Comparison of ENCODE assay signal across 10 cellular contexts in the genomic region with DNA sequence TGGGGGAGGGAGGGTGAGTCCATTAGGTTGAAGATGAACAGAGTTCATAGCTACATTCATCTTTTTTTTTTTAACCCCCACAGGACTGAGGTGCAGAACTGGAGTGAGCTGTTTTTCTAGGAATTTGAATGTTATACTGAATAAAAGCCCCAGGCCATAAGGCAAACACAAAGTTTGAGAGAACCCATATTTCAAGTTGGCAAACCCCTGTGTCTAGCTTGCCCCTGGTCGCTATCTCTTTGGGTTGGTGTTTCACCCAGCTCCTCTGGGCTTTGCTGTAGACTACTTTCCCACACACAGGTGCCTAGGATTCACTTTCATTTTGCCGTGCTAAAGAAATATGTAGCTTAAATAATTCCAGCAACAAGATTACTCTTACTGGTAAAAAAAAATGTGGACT. TPM values are rescaled to one million over a fixed set of nuclear protein-coding genes. Genes with fewer than 3 reads are reported as not detected.
A peak's percentile ranks its signal among the peaks of the same experiment; 100 is the strongest.
DNase-seq lines count a peak whose midpoint lies in the region; ATAC-seq and TF ChIP-seq lines count a peak whose summit lies in the region.
"Had no signal": no experiment of that assay in that cellular context is flagged by ENCODE, and none has a peak within 500 bp of the region (broad histone marks: within the 10 kb centered on the region; RNA-seq: fewer than 3 reads in every experiment).

No MANE protein-coding gene starts in this region.

- H3K4me1 ChIP-seq in mesendoderm (ENCODE audit: control insufficient read depth, low read depth, low read length) (peaks cover 6% of the 10 kb centered on the region), neuronal stem cell (ENCODE audit: control insufficient read depth in 2 of 2, insufficient read depth in 1 of 2, low read depth in 1 of 2, low read length in 2 of 2) (peaks cover 5 to 19% of the 10 kb centered on the region in 2 donors)
- H3K4me1 ChIP-seq: BLaER1 treated with 17β-estradiol and CSF1 and Interleukin-3, amounts not matched to agents 10 nM and 100 nM had no signal

- H2BK15ac ChIP-seq in mesendoderm (replicated peaks; ENCODE audit: low read depth) (no peak overlapping the region), neuronal stem cell (ENCODE audit: low read length) (no peak overlapping the region)

- H3K79me1 ChIP-seq in mesendoderm (ENCODE audit: low read length) (no peaks in the 10 kb centered on the region), neuronal stem cell (ENCODE audit: low read depth, low read length) (no peaks in the 10 kb centered on the region)

- no peak overlapping the region for H2AK5ac ChIP-seq in mesendoderm (ENCODE audit: low read length)
- no peak overlapping the region for H2AK5ac ChIP-seq in neuronal stem cell (ENCODE audit: low read depth, low read length)

- ATAC-seq in GM21381 (IDR thresholded peaks at IDR 0.05; ENCODE audit: unreplicated experiment) = peak; percentile 41
- ATAC-seq in left lobe of liver = peak; percentile 54
- no peak for ATAC-seq in left cardiac atrium
- ATAC-seq: activated T-helper 17 cell treated with anti-CD3 and anti-CD28 coated beads, Interleukin-2, amount 50 U/mL, for 72 hours had no signal

- no peaks in the 10 kb centered on the region for H3K9me3 ChIP-seq in WERI-Rb-1 (ENCODE audit: severe bottlenecking)
- H3K9me3 ChIP-seq in neuronal stem cell (replicated peaks in 1 of 2; ENCODE audit: control insufficient read depth in 2 of 2, insufficient read depth in 1 of 2, low read depth in 1 of 2, low read length in 2 of 2) = no peaks in the 10 kb centered on the region

- H3K9ac ChIP-seq in mesendoderm (ENCODE audit: low read length) = no peak overlapping the region
- H3K9ac ChIP-seq in neuronal stem cell (ENCODE audit: low read depth, low read length, poor library complexity) = no peak overlapping the region
- H3K9ac ChIP-seq: BLaER1 treated with 17β-estradiol and CSF1 and Interleukin-3, amounts not matched to agents 10 nM and 100 nM had no signal

- no peak overlapping the region for H4K91ac ChIP-seq in neuronal stem cell (ENCODE audit: low read depth, low read length, poor library complexity)

- WGBS in mesendoderm (ENCODE audit: extremely low coverage, insufficient coverage, low lambda C conversion rate) = no CpG with 5 or more reads among the region's 2 CpGs
- no CpG with 5 or more reads among the region's 2 CpGs for WGBS in neuronal stem cell (ENCODE audit: extremely low coverage in 2 of 2, insufficient read length in 2 of 2, insufficient replicate concordance in 1 of 2), 2 donors

- H3K4ac ChIP-seq in mesendoderm (ENCODE audit: low read depth, low read length) (no peak overlapping the region), neuronal stem cell (ENCODE audit: low read length) (no peak overlapping the region)

- H3K4me2 ChIP-seq in mesendoderm (ENCODE audit: low read length) = no peak overlapping the region
- no peak overlapping the region for H3K4me2 ChIP-seq in neuronal stem cell (ENCODE audit: insufficient read depth, low read length, poor library complexity, severe bottlenecking)
- H3K4me2 ChIP-seq: BLaER1 treated with 17β-estradiol and CSF1 and Interleukin-3, amounts not matched to agents 10 nM and 100 nM had no signal

- H2BK5ac ChIP-seq in mesendoderm (ENCODE audit: low read length) = no peak overlapping the region
- no peak overlapping the region for H2BK5ac ChIP-seq in neuronal stem cell (ENCODE audit: low read length)

- H3K14ac ChIP-seq in neuronal stem cell (ENCODE audit: low read length) = no peak overlapping the region

- H3K27ac ChIP-seq in WERI-Rb-1 (no peak overlapping the region), mesendoderm (ENCODE audit: low read depth, low read length) (no peak overlapping the region), neuronal stem cell (replicated peaks; ENCODE audit: low read length) (no peak overlapping the region)
- H3K27ac ChIP-seq: BLaER1 treated with 17β-estradiol and CSF1 and Interleukin-3, amounts not matched to agents 10 nM and 100 nM had no signal

- H2BK120ac ChIP-seq in mesendoderm (ENCODE audit: low read depth, low read length) (no peak overlapping the region), neuronal stem cell (ENCODE audit: low read depth, low read length) (no peak overlapping the region)

- H3K79me2 ChIP-seq in mesendoderm (ENCODE audit: control insufficient read depth, insufficient read depth, low read length) = no peaks in the 10 kb centered on the region

- no peak overlapping the region for H2BK12ac ChIP-seq in neuronal stem cell (ENCODE audit: low read length)

- no peak overlapping the region for H4K5ac ChIP-seq in mesendoderm (ENCODE audit: low read length)

- H2AFZ ChIP-seq in neuronal stem cell (ENCODE audit: low read length) = no peak overlapping the region

- H3K36me3 ChIP-seq in WERI-Rb-1 (no peaks in the 10 kb centered on the region), mesendoderm (ENCODE audit: control insufficient read depth, insufficient read depth, low read length) (no peaks in the 10 kb centered on the region), neuronal stem cell (replicated peaks in 1 of 2; ENCODE audit: control insufficient read depth in 2 of 2, insufficient read depth in 2 of 2, low read length in 2 of 2) (no peaks in the 10 kb centered on the region)
- H3K36me3 ChIP-seq: BLaER1 treated with 17β-estradiol and CSF1 and Interleukin-3, amounts not matched to agents 10 nM and 100 nM had no signal

- H3K4me3 ChIP-seq in WERI-Rb-1 (ENCODE audit: low read depth, low read length) (no peak overlapping the region; the same call in 1 of the 2 replicates), mesendoderm (ENCODE audit: low read length) (no peak overlapping the region), neuronal stem cell (ENCODE audit: low read length in 2 of 2) (no peak overlapping the region)
- H3K4me3 ChIP-seq: BLaER1 treated with 17β-estradiol and CSF1 and Interleukin-3, amounts not matched to agents 10 nM and 100 nM had no signal

- no peaks in the 10 kb centered on the region for H3K27me3 ChIP-seq in WERI-Rb-1 (ENCODE audit: insufficient read depth, low read depth, severe bottlenecking)
- peaks cover 5% of the 10 kb centered on the region for H3K27me3 ChIP-seq in mesendoderm (ENCODE audit: insufficient read depth, low read length, poor library complexity)
- peaks cover 0 to 54% (median 14%) of the 10 kb centered on the region in 3 experiments for H3K27me3 ChIP-seq in neuronal stem cell (ENCODE audit: control insufficient read depth in 3 of 3, insufficient read depth in 3 of 3, low read depth in 1 of 3, low read length in 3 of 3)

- H3K18ac ChIP-seq in mesendoderm (ENCODE audit: low read length) (no peak overlapping the region), neuronal stem cell (ENCODE audit: low read length) (no peak overlapping the region)

- H3K56ac ChIP-seq in mesendoderm (ENCODE audit: low read length) = no peak overlapping the region

- intact Hi-C loops in left cardiac atrium (cut with DNase I) = no loop called here

- peak; percentile 86 for DNase-seq in DMS53 (lab: John Stamatoyannopoulos, UW)
- peak; percentile 81 for DNase-seq in NCI-H146 (lab: John Stamatoyannopoulos, UW)
- no peak for DNase-seq in left lobe of liver (ENCODE audit: low spot score)
- no peak for DNase-seq in WERI-Rb-1
- DNase-seq in mesendoderm = no peak
- no peak for DNase-seq in left cardiac atrium
- no peak for DNase-seq in neuronal stem cell (ENCODE audit: low spot score)

- H4K8ac ChIP-seq in mesendoderm (ENCODE audit: low read depth, low read length) (no peak overlapping the region), neuronal stem cell (ENCODE audit: low read depth, low read length) (no peak overlapping the region)

- TF ChIP-seq CTCF in WERI-Rb-1 (IDR thresholded peaks at IDR 0.05; ENCODE audit: low read depth, low read length) = no peak

- H3K23ac ChIP-seq in mesendoderm (ENCODE audit: low read length) (no peak overlapping the region), neuronal stem cell (ENCODE audit: low read depth, low read length, poor library complexity) (no peak overlapping the region)

RNA-seq across cellular contexts. Expression of a gene that starts 5.2 kb away (rescaled TPM):
- 0.15 TPM for total RNA-seq in left lobe of liver
- polyA plus RNA-seq in mesendoderm (2013, experiment 1 of 2) = 0.67 TPM
- 0.67 TPM for polyA plus RNA-seq in mesendoderm (2013, experiment 2 of 2)
- 1 to 10 TPM; 4.2 to 7.6 TPM for total RNA-seq in left cardiac atrium
- 27.7 TPM for polyA plus RNA-seq in neuronal stem cell (2013, experiment 1 of 2)
- 30.4 TPM for polyA plus RNA-seq in neuronal stem cell (2013, experiment 2 of 2)
- total RNA-seq: activated T-helper 17 cell treated with anti-CD3 and anti-CD28 coated beads, Interleukin-2, amount 50 U/mL, for 72 hours had no signal

Comparison
In these comparisons a context has a peak if more than half of its experiments do, and no peak if none do; other contexts are left out.
1. DNase-seq: peak in DMS53 (single experiment) and NCI-H146 (single experiment); none in left lobe of liver (single experiment), WERI-Rb-1 (single experiment), mesendoderm (single experiment), left cardiac atrium (single experiment) and neuronal stem cell (single experiment).
2. ATAC-seq: peak in GM21381 (single experiment) and left lobe of liver (single experiment); none in left cardiac atrium (0 of 2).